ENCODE assay signal across 8 cellular contexts in genomic region chr12:31589896-31590729, GRCh38. TPM values are rescaled to one million over a fixed set of nuclear protein-coding genes. Genes with fewer than 3 reads are reported as not detected.
DNase-seq lines count a peak whose midpoint lies in the region; ATAC-seq and TF ChIP-seq lines count a peak whose summit lies in the region.

No MANE protein-coding gene starts in this region.

- H3K9me3 ChIP-seq in mononuclear cell (ENCODE audit: low read depth, low read length): no peaks in the 10 kb centered on the region

- ATAC-seq in HG02678 (IDR thresholded peaks at IDR 0.05; ENCODE audit: unreplicated experiment) (peak; percentile 29), esophagus mucosa (peak; percentile 59)

- CTCF ChIA-PET in activated CD4-positive, alpha-beta memory T cell treated with anti-CD3 and anti-CD28 coated beads, Interleukin-2, amount 10 ng/mL, durations not matched to agents 7 days and 5 days (lab: Charles Lee): no interaction called here

- peaks cover 36% of the 10 kb centered on the region for H3K79me2 ChIP-seq in ACC112 (ENCODE audit: control insufficient read depth, insufficient read depth, low read length, unreplicated experiment)

- no peaks in the 10 kb centered on the region for H3K36me3 ChIP-seq in ACC112 (ENCODE audit: insufficient read depth, low read length)

- DNase-seq in NCI-H128 (lab: John Stamatoyannopoulos, UW; ENCODE audit: unreplicated experiment) (peak; percentile 54), stromal cell of bone marrow (ENCODE audit: low read depth) (peak; percentile 38)
- peak; percentile 17 for DNase-seq in activated CD4-positive, alpha-beta memory T cell treated with anti-CD3 and anti-CD28 coated beads, Interleukin-2, amount 10 ng/mL, durations not matched to agents 7 days and 5 days

- TF ChIP-seq CTCF in GM12875 (IDR thresholded peaks at IDR 0.05; ENCODE audit: borderline replicate concordance, insufficient read depth, low read depth, low read length): no peak

- H3K36me3 Mint-ChIP-seq in activated CD4-positive, alpha-beta memory T cell treated with anti-CD3 and anti-CD28 coated beads, Interleukin-2, amount 10 ng/mL, durations not matched to agents 7 days and 5 days (ENCODE audit: low read depth): no peaks in the 10 kb centered on the region

- no peaks in the 10 kb centered on the region for H3K9me3 Mint-ChIP-seq in activated CD4-positive, alpha-beta memory T cell treated with anti-CD3 and anti-CD28 coated beads, Interleukin-2, amount 10 ng/mL, durations not matched to agents 7 days and 5 days

- H2AFZ ChIP-seq in ACC112 (ENCODE audit: low read length, unreplicated experiment): peak overlapping the region; percentile 74

- H3K27me3 ChIP-seq in ACC112 (ENCODE audit: insufficient read depth, low read length) (no peaks in the 10 kb centered on the region), mononuclear cell (ENCODE audit: insufficient read depth, low read length) (peaks cover 27% of the 10 kb centered on the region)

- H3K27me3 Mint-ChIP-seq in activated CD4-positive, alpha-beta memory T cell treated with anti-CD3 and anti-CD28 coated beads, Interleukin-2, amount 10 ng/mL, durations not matched to agents 7 days and 5 days: peaks cover 50% of the 10 kb centered on the region

- H3K27ac ChIP-seq in ACC112 (ENCODE audit: low read depth, low read length): peak overlapping the region; percentile 86

- H3K27ac Mint-ChIP-seq in activated CD4-positive, alpha-beta memory T cell treated with anti-CD3 and anti-CD28 coated beads, Interleukin-2, amount 10 ng/mL, durations not matched to agents 7 days and 5 days: no peak overlapping the region

- H3K4me1 ChIP-seq in ACC112 (ENCODE audit: control insufficient read depth, insufficient read depth, low read length, unreplicated experiment): peaks cover 14% of the 10 kb centered on the region
- peaks cover 18% of the 10 kb centered on the region for H3K4me1 ChIP-seq in mononuclear cell (ENCODE audit: insufficient read depth, low read length)

- H3K4me3 Mint-ChIP-seq in activated CD4-positive, alpha-beta memory T cell treated with anti-CD3 and anti-CD28 coated beads, Interleukin-2, amount 10 ng/mL, durations not matched to agents 7 days and 5 days: peak overlapping the region; percentile 64

- H3K4me3 ChIP-seq in ACC112 (ENCODE audit: low read depth, low read length) (peak overlapping the region; percentile 87), GM12875 (ENCODE audit: low read depth, low read length) (peak overlapping the region; percentile 67), mononuclear cell (ENCODE audit: low read length) (peak overlapping the region; percentile 50)

- POLR2A ChIA-PET in activated CD4-positive, alpha-beta memory T cell treated with anti-CD3 and anti-CD28 coated beads, Interleukin-2, amount 10 ng/mL, durations not matched to agents 7 days and 5 days (lab: Charles Lee): no interaction called here

- peaks cover 10% of the 10 kb centered on the region for H3K4me1 Mint-ChIP-seq in activated CD4-positive, alpha-beta memory T cell treated with anti-CD3 and anti-CD28 coated beads, Interleukin-2, amount 10 ng/mL, durations not matched to agents 7 days and 5 days

RNA-seq across cellular contexts. Expression of gene DENND5B, which starts 0.8 kb away (rescaled TPM):
- under 1 TPM; 0.35 to 0.81 TPM for total RNA-seq in activated CD4-positive, alpha-beta memory T cell treated with anti-CD3 and anti-CD28 coated beads, Interleukin-2, amount 10 ng/mL, durations not matched to agents 7 days and 5 days
- total RNA-seq in esophagus mucosa: 0.60 TPM
- 4.0 TPM for total RNA-seq in mononuclear cell

Comparison
In these comparisons a context has a peak if more than half of its experiments do, and no peak if none do; other contexts are left out.
1. Peak in every context shown above with its lines: DNase-seq, ATAC-seq, H3K4me3 ChIP-seq and H3K27ac ChIP-seq.